Comparison of ENCODE assay signal across 12 cellular contexts in genomic region chr3:110327870-110328269, GRCh38.
"Had no signal": no experiment of that assay in that cellular context is flagged by ENCODE, and none has a peak within 500 bp of the region (broad histone marks: within the 10 kb centered on the region; RNA-seq: fewer than 3 reads in every experiment).

No MANE protein-coding gene starts in this region.

- H3K4me3 ChIP-seq: lower lobe of right lung, skin epidermis, thyroid gland, vagina had no signal

- H3K27me3 ChIP-seq: thyroid gland, vagina had no signal

- H3K9me3 ChIP-seq: lower lobe of right lung, thyroid gland, vagina had no signal

- H3K4me1 ChIP-seq: lower lobe of right lung, parathyroid adenoma, thyroid gland, vagina had no signal

- H3K9ac ChIP-seq: parathyroid adenoma had no signal

- DNase-seq: activated CD4-positive, alpha-beta T cell treated with anti-CD3 and anti-CD28 coated beads, Interleukin-2, amount 50 U/mL, for 4 hours; activated gamma-delta T cell; activated T-cell treated with anti-CD3 and anti-CD28 coated beads, Interleukin-2, amount 50 U/mL, for 24 hours; anterior cingulate cortex; left cardiac atrium; lower lobe of right lung; naive B cell; thyroid gland had no signal

- ATAC-seq: activated CD4-positive, CD25-positive, alpha-beta regulatory T cell treated with anti-CD3 and anti-CD28 coated beads, Interleukin-2, amount 50 U/mL, for 24 hours; left cardiac atrium; lower lobe of right lung had no signal

- H3K36me3 ChIP-seq: lower lobe of right lung, thyroid gland, vagina had no signal

- H2AFZ ChIP-seq: parathyroid adenoma had no signal

- H3K27ac ChIP-seq: lower lobe of right lung, parathyroid adenoma, skin epidermis, thyroid gland, vagina had no signal
